In genomic region chr6:170450946-170451761, GRCh38 we compare ENCODE assay signal across 25 cellular contexts.
DNase-seq lines count a peak whose midpoint lies in the region; ATAC-seq and TF ChIP-seq lines count a peak whose summit lies in the region.
"Had no signal": no experiment of that assay in that cellular context is flagged by ENCODE, and none has a peak within 500 bp of the region (broad histone marks: within the 10 kb centered on the region; RNA-seq: fewer than 3 reads in every experiment).

No MANE protein-coding gene starts in this region.

- H3K4me3 ChIP-seq in coronary artery = no peak overlapping the region
- H3K4me3 ChIP-seq: lung, prostate gland, thyroid gland had no signal

- H3K4me1 Mint-ChIP-seq in activated T-cell treated with anti-CD3 and anti-CD28 coated beads, Interleukin-2, amount 50 U/mL, for 4 hours (ENCODE audit: low read depth) = peaks cover 5% of the 10 kb centered on the region
- H3K4me1 Mint-ChIP-seq in type B pancreatic cell (ENCODE audit: unreplicated experiment) = peaks cover 37% of the 10 kb centered on the region
- H3K4me1 Mint-ChIP-seq: IgD-negative memory B cell had no signal

- TF ChIP-seq CTCF in coronary artery (IDR thresholded peaks at IDR 0.05) (no peak), type B pancreatic cell (conservative IDR thresholded peaks at IDR 0.05) (no peak)

- no peak overlapping the region for H3K27ac ChIP-seq in coronary artery
- H3K27ac ChIP-seq: prostate gland, thyroid gland had no signal

- no peak overlapping the region for H3K4me3 Mint-ChIP-seq in activated T-cell treated with anti-CD3 and anti-CD28 coated beads, Interleukin-2, amount 50 U/mL, for 4 hours
- no peak overlapping the region for H3K4me3 Mint-ChIP-seq in type B pancreatic cell
- H3K4me3 Mint-ChIP-seq: central memory CD8-positive, alpha-beta T cell; IgD-negative memory B cell; neural crest cell; stimulated activated naive CD8-positive, alpha-beta T cell treated with anti-CD3 and anti-CD28 coated beads, Interleukin-15, Interleukin-2, amounts not matched to agents 100 ng/mL and 50 ng/mL, for 24 hours; T-helper 1 cell treated with Interleukin-12 subunit alpha and Interleukin-12 subunit beta and Interleukin-4 antibody, amounts not matched to agents 30 μg/mL and 1 μg/mL, for 36 hours had no signal

- no peak overlapping the region for H3K27ac Mint-ChIP-seq in type B pancreatic cell
- H3K27ac Mint-ChIP-seq: IgD-negative memory B cell; stimulated activated naive CD8-positive, alpha-beta T cell treated with anti-CD3 and anti-CD28 coated beads, Interleukin-15, Interleukin-2, amounts not matched to agents 100 ng/mL and 50 ng/mL, for 24 hours; T-helper 1 cell treated with Interleukin-12 subunit alpha and Interleukin-12 subunit beta and Interleukin-4 antibody, amounts not matched to agents 30 μg/mL and 1 μg/mL, for 36 hours had no signal

- no peak for ATAC-seq in activated T-cell treated with anti-CD3 and anti-CD28 coated beads, Interleukin-2, amount 50 U/mL, for 4 hours

- no peaks in the 10 kb centered on the region for H3K9me3 Mint-ChIP-seq in activated T-cell treated with anti-CD3 and anti-CD28 coated beads, Interleukin-2, amount 50 U/mL, for 4 hours
- no peaks in the 10 kb centered on the region for H3K9me3 Mint-ChIP-seq in type B pancreatic cell
- H3K9me3 Mint-ChIP-seq: IgD-negative memory B cell; neural crest cell; T-helper 1 cell treated with Interleukin-12 subunit alpha and Interleukin-12 subunit beta and Interleukin-4 antibody, amounts not matched to agents 30 μg/mL and 1 μg/mL, for 36 hours had no signal

- peak; percentile 4 for DNase-seq in activated T-cell treated with anti-CD3 and anti-CD28 coated beads, Interleukin-2, amount 50 U/mL, for 1 hour
- DNase-seq in activated T-cell treated with anti-CD3 and anti-CD28 coated beads, Interleukin-2, amount 50 U/mL, for 4 hours = no peak
- peak; percentile 57 for DNase-seq in coronary artery (ENCODE audit: low spot score)
- peak; percentile 88 for DNase-seq in mesenteric fat pad (ENCODE audit: low spot score)
- peak; percentile 62 for DNase-seq in type B pancreatic cell (ENCODE audit: extremely low spot score, unreplicated experiment)
- no peak for DNase-seq in SHP77 treated with DMSO at 0.1 percent for 48 hours (lab: John Stamatoyannopoulos, UW)
- no peak for DNase-seq in stimulated activated CD4-positive, alpha-beta T cell treated with anti-CD3 and anti-CD28 coated beads, Interleukin-2, amount 100 ng/mL, for 24 hours
- DNase-seq: ACHN; activated CD4-positive, alpha-beta T cell treated with anti-CD3 and anti-CD28 coated beads, Interleukin-2, amount 50 U/mL, for 48 hours; activated gamma-delta T cell treated with Interleukin-2 at 50 U/mL for 16 hours; BE2C; DMS53; HCEC 1CT; NCI-H1092; NCI-H1930; NCI-H226; SK-N-SH; thyroid gland had no signal

- no peaks in the 10 kb centered on the region for H3K36me3 Mint-ChIP-seq in activated T-cell treated with anti-CD3 and anti-CD28 coated beads, Interleukin-2, amount 50 U/mL, for 4 hours (ENCODE audit: insufficient read depth)
- no peaks in the 10 kb centered on the region for H3K36me3 Mint-ChIP-seq in type B pancreatic cell
- H3K36me3 Mint-ChIP-seq: IgD-negative memory B cell had no signal

- H3K27me3 Mint-ChIP-seq in activated T-cell treated with anti-CD3 and anti-CD28 coated beads, Interleukin-2, amount 50 U/mL, for 4 hours (ENCODE audit: low read depth) = peaks cover 2% of the 10 kb centered on the region
- H3K27me3 Mint-ChIP-seq in type B pancreatic cell = peaks cover 5% of the 10 kb centered on the region
- H3K27me3 Mint-ChIP-seq: IgD-negative memory B cell had no signal

Comparison
In these comparisons a context has a peak if more than half of its experiments do, and no peak if none do; other contexts are left out.
1. DNase-seq: peak in activated T-cell treated with anti-CD3 and anti-CD28 coated beads, Interleukin-2, amount 50 U/mL, for 1 hour (single experiment), coronary artery (single experiment), mesenteric fat pad (single experiment) and type B pancreatic cell (single experiment); none in activated T-cell treated with anti-CD3 and anti-CD28 coated beads, Interleukin-2, amount 50 U/mL, for 4 hours (single experiment), SHP77 treated with DMSO at 0.1 percent for 48 hours (single experiment) and stimulated activated CD4-positive, alpha-beta T cell treated with anti-CD3 and anti-CD28 coated beads, Interleukin-2, amount 100 ng/mL, for 24 hours (0 of 2).